ENCODE assay signal across 23 cellular contexts in the genomic region with DNA sequence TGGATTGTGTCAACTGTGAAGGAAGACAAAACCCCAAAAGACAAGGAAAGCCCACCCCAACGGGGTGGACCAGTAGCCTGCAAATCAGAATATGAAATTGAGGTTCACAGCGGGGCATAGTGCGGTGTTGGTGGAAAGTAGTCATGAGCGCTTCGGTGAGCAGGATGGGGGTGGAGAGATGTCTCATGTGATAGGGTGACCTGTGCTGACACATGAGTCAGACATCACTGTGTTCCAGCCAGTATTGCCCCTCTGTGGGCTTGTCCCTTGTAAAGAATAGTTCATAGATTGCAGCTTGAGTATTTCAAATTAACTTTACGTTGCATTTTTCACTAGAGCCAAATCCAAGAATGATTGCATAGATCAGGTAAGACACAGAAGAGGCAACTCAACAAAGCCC. TPM values are rescaled to one million over a fixed set of nuclear protein-coding genes. Genes with fewer than 3 reads are reported as not detected.
DNase-seq lines count a peak whose midpoint lies in the region; ATAC-seq, FAIRE-seq and TF ChIP-seq lines count a peak whose summit lies in the region.
"Had no signal": no experiment of that assay in that cellular context is flagged by ENCODE, and none has a peak within 500 bp of the region (broad histone marks: within the 10 kb centered on the region; RNA-seq: fewer than 3 reads in every experiment).

No MANE protein-coding gene starts in this region.

- H2BK5ac ChIP-seq in trophoblast cell (ENCODE audit: low read depth, low read length, poor library complexity): no peak overlapping the region

- no peak for ATAC-seq in HepG2
- ATAC-seq in right lobe of liver: no peak
- ATAC-seq: A549 had no signal

- H3K4ac ChIP-seq in trophoblast cell (ENCODE audit: low read depth, low read length): no peak overlapping the region

- no peak overlapping the region for H2AFZ ChIP-seq in HepG2 (ENCODE audit: low read length)
- H2AFZ ChIP-seq in trophoblast cell (ENCODE audit: insufficient read depth, low read length, poor library complexity): no peak overlapping the region

- POLR2A ChIA-PET in HepG2 (lab: Yijun Ruan, JAX): no interaction called here

- H3K4me2 ChIP-seq in HepG2 (ENCODE audit: low read depth, low read length): no peak overlapping the region
- H3K4me2 ChIP-seq in trophoblast cell (ENCODE audit: low read length): no peak overlapping the region
- H3K4me2 ChIP-seq: A549 had no signal

- TF ChIP-seq EP300 in HepG2 (IDR thresholded peaks at IDR 0.05; ENCODE audit: low read depth in 2 of 2, low read length in 2 of 2) (no peak), HepG2 (CRISPR knock-in tag; IDR thresholded peaks at IDR 0.05; ENCODE audit: borderline replicate concordance) (no peak)

- H3K4me1 ChIP-seq in HepG2 (ENCODE audit: insufficient read depth, low read length) (peaks cover 33% of the 10 kb centered on the region), right lobe of liver (no peaks in the 10 kb centered on the region), liver (ENCODE audit: control insufficient read depth in 4 of 4, insufficient read depth in 4 of 4, low read length in 3 of 4) (no peaks in the 10 kb centered on the region), trophoblast cell (ENCODE audit: control insufficient read depth in 1 of 2, insufficient read depth in 2 of 2, low read length in 2 of 2) (peaks cover 2 to 6% of the 10 kb centered on the region in 2 experiments), ascending aorta (no peaks in the 10 kb centered on the region)
- H3K4me1 ChIP-seq: A549, Caco-2 had no signal

- no peak for FAIRE-seq in HepG2 (lab: Jason Lieb, UNC)
- FAIRE-seq: A549, D721Med, G401.6, GM12891, GM19239 had no signal

- no peak for DNase-seq in HepG2 (ENCODE audit: low spot score)
- no peak for DNase-seq in right lobe of liver
- peak; percentile 30 to 44 for DNase-seq in trophoblast cell
- no peak for DNase-seq in ascending aorta (ENCODE audit: low spot score in 2 of 2)
- no peak for DNase-seq in activated naive CD4-positive, alpha-beta T cell treated with anti-CD3 and anti-CD28 coated beads for 36 hours
- DNase-seq: AML-193; C1 segment of cervical spinal cord; Caco-2; Calu3; CD4-positive, alpha-beta memory T cell; CD4-positive, CD25-positive, alpha-beta regulatory T cell; DMS79 treated with DMSO at 0.1 percent for 48 hours; GF-D8 had no signal

- no peaks in the 10 kb centered on the region for H3K4me1 Mint-ChIP-seq in activated naive CD4-positive, alpha-beta T cell treated with anti-CD3 and anti-CD28 coated beads for 36 hours (ENCODE audit: low read depth)

- CTCF ChIA-PET in HepG2 (lab: Yijun Ruan, JAX; ENCODE audit: low intra/inter-chr PET ratio, low total read pairs): no interaction called here
- CTCF ChIA-PET in activated naive CD4-positive, alpha-beta T cell treated with anti-CD3 and anti-CD28 coated beads for 36 hours (lab: Charles Lee): no interaction called here

- no peaks in the 10 kb centered on the region for H3K79me1 ChIP-seq in trophoblast cell (ENCODE audit: low read length)

- no peak overlapping the region for H2BK12ac ChIP-seq in trophoblast cell (ENCODE audit: low read length)

- TSS peak; percentile 1 for BruUV-seq in HepG2 (replicated peaks; lab: Mats Ljungman, UMichigan)

- no peak overlapping the region for H4K8ac ChIP-seq in trophoblast cell (ENCODE audit: low read depth, low read length)

- H3K27ac ChIP-seq in HepG2 (ENCODE audit: extremely low read length, insufficient read depth, low read length) (no peak overlapping the region), right lobe of liver (no peak overlapping the region), liver (ENCODE audit: low read depth in 1 of 2, low read length in 2 of 2) (no peak overlapping the region), trophoblast cell (ENCODE audit: low read depth, low read length) (no peak overlapping the region), ascending aorta (no peak overlapping the region)
- H3K27ac ChIP-seq: 22Rv1, A549 had no signal

- H3K9me3 ChIP-seq in HepG2 (ENCODE audit: low read length) (no peaks in the 10 kb centered on the region), right lobe of liver (peaks cover 0 to 8% (median 0%) of the 10 kb centered on the region in 4 donors), liver (ENCODE audit: control insufficient read depth in 4 of 4, low read length in 3 of 4) (peaks cover 9 to 31% (median 21%) of the 10 kb centered on the region in 4 donors), trophoblast cell (ENCODE audit: insufficient read depth, low read depth, low read length) (peaks cover 10% of the 10 kb centered on the region), ascending aorta (peaks cover 21 to 33% of the 10 kb centered on the region in 2 donors)
- H3K9me3 ChIP-seq: A549, Caco-2 had no signal

- no peak for TF ChIP-seq RAD21 in HepG2 (CRISPR knock-in tag; IDR thresholded peaks at IDR 0.05)
- no peak for TF ChIP-seq RAD21 in liver (IDR thresholded peaks at IDR 0.05)

- no peak overlapping the region for H2BK120ac ChIP-seq in trophoblast cell (ENCODE audit: insufficient read depth, low read length, poor library complexity)

- peaks cover 19% of the 10 kb centered on the region for H3K9me3 Mint-ChIP-seq in activated naive CD4-positive, alpha-beta T cell treated with anti-CD3 and anti-CD28 coated beads for 36 hours

- H3K79me2 ChIP-seq in HepG2 (ENCODE audit: insufficient read depth, low read length) (peaks cover 31% of the 10 kb centered on the region), trophoblast cell (ENCODE audit: control insufficient read depth, insufficient read depth, low read length, poor library complexity) (no peaks in the 10 kb centered on the region)

- H3K9ac ChIP-seq in HepG2 (ENCODE audit: insufficient read depth, low read depth, low read length) (no peak overlapping the region), liver (ENCODE audit: low read depth in 1 of 2, low read length in 2 of 2) (no peak overlapping the region), trophoblast cell (ENCODE audit: low read length) (no peak overlapping the region)

- H3K36me3 Mint-ChIP-seq in activated naive CD4-positive, alpha-beta T cell treated with anti-CD3 and anti-CD28 coated beads for 36 hours (ENCODE audit: low read depth): peaks cover 27% of the 10 kb centered on the region

- H4K91ac ChIP-seq in trophoblast cell (ENCODE audit: low read depth, low read length): no peak overlapping the region

- no peak for TF ChIP-seq POLR2A in HepG2 (IDR thresholded peaks at IDR 0.05; ENCODE audit: insufficient read depth in 1 of 2, low read depth in 2 of 2, low read length in 2 of 2)
- no peak for TF ChIP-seq POLR2A in right lobe of liver (IDR thresholded peaks at IDR 0.05)

- intact Hi-C loops in HepG2 (cut with micrococcal nuclease; ENCODE audit: unreplicated experiment): no loop called here
- intact Hi-C loops in right lobe of liver (cut with DNase I): no loop called here
- intact Hi-C loops in ascending aorta (cut with DNase I): no loop called here
- intact Hi-C loops in activated naive CD4-positive, alpha-beta T cell treated with anti-CD3 and anti-CD28 coated beads for 36 hours (cut with micrococcal nuclease): no loop called here

- no peak overlapping the region for H3K18ac ChIP-seq in trophoblast cell (ENCODE audit: low read length)

- no peak overlapping the region for H2AK5ac ChIP-seq in trophoblast cell (ENCODE audit: low read length)

- no peaks in the 10 kb centered on the region for H4K20me1 ChIP-seq in HepG2 (ENCODE audit: insufficient read depth, low read length)

- no peak overlapping the region for H3K23ac ChIP-seq in trophoblast cell (ENCODE audit: low read length)

- no peak for TF ChIP-seq CTCF in HepG2 (CRISPR knock-in tag; IDR thresholded peaks at IDR 0.05)
- no peak for TF ChIP-seq CTCF in right lobe of liver (IDR thresholded peaks at IDR 0.05)
- TF ChIP-seq CTCF in liver (IDR thresholded peaks at IDR 0.05; ENCODE audit: low read depth, low read length, missing input control): no peak
- no peak for TF ChIP-seq CTCF in ascending aorta (IDR thresholded peaks at IDR 0.05)

- H3K27ac Mint-ChIP-seq in activated naive CD4-positive, alpha-beta T cell treated with anti-CD3 and anti-CD28 coated beads for 36 hours: no peak overlapping the region
- H3K27ac Mint-ChIP-seq: B cell; CD14-positive monocyte; CD4-positive, alpha-beta memory T cell; CD4-positive, CD25-positive, alpha-beta regulatory T cell had no signal

- H3K4me3 ChIP-seq in HepG2 (replicated peaks in 1 of 3; ENCODE audit: insufficient read depth in 1 of 3, low read depth in 2 of 3, low read length in 3 of 3) (no peak overlapping the region), right lobe of liver (no peak overlapping the region), liver (ENCODE audit: low read depth in 1 of 3, low read length in 3 of 3) (peak overlapping the region in 2 of 3 donors; percentile 24 to 66), trophoblast cell (ENCODE audit: low read depth, low read length) (no peak overlapping the region), ascending aorta (no peak overlapping the region)
- H3K4me3 ChIP-seq: A549 had no signal

- H4K12ac ChIP-seq in trophoblast cell (ENCODE audit: low read depth, low read length): no peak overlapping the region

- no peaks in the 10 kb centered on the region for H3K27me3 ChIP-seq in HepG2 (ENCODE audit: control insufficient read depth in 1 of 2, insufficient read depth in 2 of 2, low read length in 2 of 2)
- no peaks in the 10 kb centered on the region for H3K27me3 ChIP-seq in right lobe of liver
- H3K27me3 ChIP-seq in liver (ENCODE audit: control insufficient read depth in 4 of 4, insufficient read depth in 4 of 4, low read length in 3 of 4): no peaks in the 10 kb centered on the region
- H3K27me3 ChIP-seq in trophoblast cell (ENCODE audit: insufficient read depth, low read length): no peaks in the 10 kb centered on the region
- no peaks in the 10 kb centered on the region for H3K27me3 ChIP-seq in ascending aorta

- H3K27me3 Mint-ChIP-seq in activated naive CD4-positive, alpha-beta T cell treated with anti-CD3 and anti-CD28 coated beads for 36 hours (ENCODE audit: low read depth): no peaks in the 10 kb centered on the region
- H3K27me3 Mint-ChIP-seq: B cell; CD4-positive, alpha-beta memory T cell; CD4-positive, CD25-positive, alpha-beta regulatory T cell had no signal

- H3K4me3 Mint-ChIP-seq in activated naive CD4-positive, alpha-beta T cell treated with anti-CD3 and anti-CD28 coated beads for 36 hours: no peak overlapping the region
- H3K4me3 Mint-ChIP-seq: B cell; CD14-positive monocyte; CD4-positive, CD25-positive, alpha-beta regulatory T cell had no signal

- H3K14ac ChIP-seq in trophoblast cell (ENCODE audit: low read length): no peak overlapping the region

- H3K36me3 ChIP-seq in HepG2 (replicated peaks in 1 of 2; ENCODE audit: control insufficient read depth in 1 of 2, insufficient read depth in 2 of 2, low read length in 2 of 2) (peaks cover 1 to 12% of the 10 kb centered on the region in 2 experiments; a peak in 4 of 5 replicates), right lobe of liver (peaks cover 0 to 9% (median 0%) of the 10 kb centered on the region in 4 donors), liver (ENCODE audit: control insufficient read depth in 4 of 4, insufficient read depth in 3 of 4, low read depth in 1 of 4, low read length in 3 of 4) (peaks cover 0 to 14% (median 9%) of the 10 kb centered on the region in 4 donors), trophoblast cell (ENCODE audit: control insufficient read depth in 1 of 2, insufficient read depth in 2 of 2, low read length in 2 of 2) (peaks cover 19 to 23% of the 10 kb centered on the region in 2 experiments), ascending aorta (peaks cover 0 to 6% of the 10 kb centered on the region in 2 donors)

- in situ Hi-C loops in HepG2 (cut with HindIII; ENCODE audit: extremely low pct_ligation_motif_present, low pct_unique_long_range_greater_than_20kb): no loop called here

- 96% methylated on average over 6 of the region's 6 CpGs for WGBS in HepG2 (ENCODE audit: low lambda C conversion rate)
- 100% methylated on average over 5 of the region's 6 CpGs for WGBS in right lobe of liver (ENCODE audit: insufficient coverage, low coverage, low lambda C conversion rate, missing lambda C conversion rate)
- 98% methylated on average over 6 of the region's 6 CpGs for WGBS in liver
- WGBS in trophoblast cell (ENCODE audit: extremely low coverage, insufficient coverage, insufficient read length): no CpG with 5 or more reads among the region's 6 CpGs

RNA-seq across cellular contexts. Expression of gene ZNF69, which starts 7.3 kb away (rescaled TPM):
- total RNA-seq in HepG2 (2016; rRNA removed; fragmentation: Illumina TruSeq; extraction: Trizol) (21.0 and 35.5 TPM in 2 replicates), right lobe of liver (1 to 10 TPM; 6.1 to 10.0 (median 9.2) TPM), liver (10 to 100 TPM; 11.8 to 12.0 TPM), ascending aorta (0.85 TPM)
- total RNA-seq in HepG2 (2016; cell fraction: cytosol; rRNA removed; fragmentation: Illumina TruSeq; extraction: Trizol; ENCODE audit: low read depth): 5.9 and 6.2 TPM in 2 replicates
- total RNA-seq in HepG2 (2016; cell fraction: insoluble cytoplasmic fraction; rRNA removed; fragmentation: Illumina TruSeq; extraction: Trizol): 20.7 and 33.8 TPM in 2 replicates
- total RNA-seq in HepG2 (2016; cell fraction: membrane; rRNA removed; fragmentation: Illumina TruSeq; extraction: Trizol): 11.2 and 12.9 TPM in 2 replicates
- 20.8 and 24.9 TPM in 2 replicates for total RNA-seq in HepG2 (2016; cell fraction: nucleus; rRNA removed; fragmentation: Illumina TruSeq; extraction: Trizol)
- polyA plus RNA-seq in HepG2 (2011; rRNA removed) (8.5 and 9.6 TPM in 2 replicates), liver (1 to 10 TPM; 2.5 to 5.9 TPM)
- polyA plus RNA-seq in HepG2 (2011; cell fraction: cytosol; rRNA removed): 5.9 and 8.3 TPM in 2 replicates
- polyA plus RNA-seq in HepG2 (2011; cell fraction: nucleus; rRNA removed): 8.8 and 12.0 TPM in 2 replicates
- 7.2 and 8.5 TPM in 2 replicates for polyA plus RNA-seq in HepG2 (2012)
- polyA plus RNA-seq in HepG2 (2016; cell fraction: cytosol; fragmentation: Illumina TruSeq; extraction: Trizol; ENCODE audit: low read depth): 3.0 and 3.6 TPM in 2 replicates
- polyA plus RNA-seq in HepG2 (2016; cell fraction: insoluble cytoplasmic fraction; fragmentation: Illumina TruSeq; extraction: Trizol; ENCODE audit: low read depth): 13.0 and 13.9 TPM in 2 replicates
- polyA plus RNA-seq in HepG2 (2016; cell fraction: membrane; fragmentation: Illumina TruSeq; extraction: Trizol; ENCODE audit: low read depth): 4.0 and 4.6 TPM in 2 replicates
- 42.0 and 46.3 TPM in 2 replicates for polyA plus RNA-seq in HepG2 (2016; cell fraction: nucleus; fragmentation: Illumina TruSeq; extraction: Trizol; ENCODE audit: insufficient read depth, low read depth)
- 8.7 TPM in 1 of 2 replicates, not detected in the other for polyA minus RNA-seq in HepG2 (2011; rRNA and poly(A)+ RNA removed; ENCODE audit: low replicate concordance)
- polyA minus RNA-seq in HepG2 (2011; cell fraction: cytosol; rRNA and poly(A)+ RNA removed): 16.4 and 17.4 TPM in 2 replicates
- polyA minus RNA-seq in HepG2 (2011; cell fraction: nucleus; rRNA and poly(A)+ RNA removed): 40.6 and 49.9 TPM in 2 replicates
- polyA plus RNA-seq in trophoblast cell (2013): 11.1 and 11.2 TPM in 2 replicates
- under 1 TPM; 0.79 to 0.95 TPM for total RNA-seq in activated naive CD4-positive, alpha-beta T cell treated with anti-CD3 and anti-CD28 coated beads for 36 hours
- total RNA-seq: A172 had no signal
- polyA plus RNA-seq: A549 had no signal

RNA-seq across cellular contexts. Expression of gene ZNF700, which starts 30.1 kb away (rescaled TPM):
- total RNA-seq in HepG2 (2016; rRNA removed; fragmentation: Illumina TruSeq; extraction: Trizol): 12.8 and 16.5 TPM in 2 replicates
- 1.8 and 2.2 TPM in 2 replicates for total RNA-seq in HepG2 (2016; cell fraction: cytosol; rRNA removed; fragmentation: Illumina TruSeq; extraction: Trizol; ENCODE audit: low read depth)
- total RNA-seq in HepG2 (2016; cell fraction: insoluble cytoplasmic fraction; rRNA removed; fragmentation: Illumina TruSeq; extraction: Trizol): 12.7 and 16.3 TPM in 2 replicates
- 4.7 and 6.4 TPM in 2 replicates for total RNA-seq in HepG2 (2016; cell fraction: membrane; rRNA removed; fragmentation: Illumina TruSeq; extraction: Trizol)
- 12.4 and 15.3 TPM in 2 replicates for total RNA-seq in HepG2 (2016; cell fraction: nucleus; rRNA removed; fragmentation: Illumina TruSeq; extraction: Trizol)
- polyA plus RNA-seq in HepG2 (2011; rRNA removed): 4.5 and 6.0 TPM in 2 replicates
- polyA plus RNA-seq in HepG2 (2011; cell fraction: cytosol; rRNA removed): 1.4 and 2.3 TPM in 2 replicates
- 5.8 and 7.8 TPM in 2 replicates for polyA plus RNA-seq in HepG2 (2011; cell fraction: nucleus; rRNA removed)
- 4.5 and 5.9 TPM in 2 replicates for polyA plus RNA-seq in HepG2 (2012)
- 0.33 and 0.34 TPM in 2 replicates for polyA plus RNA-seq in HepG2 (2016; cell fraction: cytosol; fragmentation: Illumina TruSeq; extraction: Trizol; ENCODE audit: low read depth)
- 7.7 and 8.5 TPM in 2 replicates for polyA plus RNA-seq in HepG2 (2016; cell fraction: insoluble cytoplasmic fraction; fragmentation: Illumina TruSeq; extraction: Trizol; ENCODE audit: low read depth)
- 0.97 and 1.1 TPM in 2 replicates for polyA plus RNA-seq in HepG2 (2016; cell fraction: membrane; fragmentation: Illumina TruSeq; extraction: Trizol; ENCODE audit: low read depth)
- 42.0 and 43.2 TPM in 2 replicates for polyA plus RNA-seq in HepG2 (2016; cell fraction: nucleus; fragmentation: Illumina TruSeq; extraction: Trizol; ENCODE audit: insufficient read depth, low read depth)
- polyA minus RNA-seq in HepG2 (2011; rRNA and poly(A)+ RNA removed; ENCODE audit: low replicate concordance): 1.4 and 2.1 TPM in 2 replicates
- polyA minus RNA-seq in HepG2 (2011; cell fraction: cytosol; rRNA and poly(A)+ RNA removed): 4.2 and 5.5 TPM in 2 replicates
- 8.4 and 11.4 TPM in 2 replicates for polyA minus RNA-seq in HepG2 (2011; cell fraction: nucleus; rRNA and poly(A)+ RNA removed)
- total RNA-seq in right lobe of liver: 1 to 10 TPM; 5.1 to 7.6 (median 5.5) TPM
- total RNA-seq in liver: 10 to 100 TPM in 1 of 2 donors, 1 to 10 TPM in 1; 8.9 to 13.7 TPM
- 1 to 10 TPM; 3.1 to 4.5 TPM for polyA plus RNA-seq in liver
- polyA plus RNA-seq in trophoblast cell (2013): 4.1 and 4.2 TPM in 2 replicates
- 4.4 TPM for total RNA-seq in ascending aorta
- 10 to 100 TPM; 12.3 to 12.4 TPM for total RNA-seq in activated naive CD4-positive, alpha-beta T cell treated with anti-CD3 and anti-CD28 coated beads for 36 hours

RNA-seq across cellular contexts. Expression of gene ZNF439, which starts 46.3 kb away (rescaled TPM):
- total RNA-seq in HepG2 (2016; rRNA removed; fragmentation: Illumina TruSeq; extraction: Trizol) (3.9 and 4.9 TPM in 2 replicates), right lobe of liver (1 to 10 TPM in 2 of 6 experiments, under 1 TPM in 4; 0.43 to 1.3 (median 0.66) TPM), liver (1 to 10 TPM; 2.0 to 2.4 TPM), ascending aorta (2.3 TPM)
- total RNA-seq in HepG2 (2016; cell fraction: cytosol; rRNA removed; fragmentation: Illumina TruSeq; extraction: Trizol; ENCODE audit: low read depth): 0.35 and 0.51 TPM in 2 replicates
- 4.1 and 5.3 TPM in 2 replicates for total RNA-seq in HepG2 (2016; cell fraction: insoluble cytoplasmic fraction; rRNA removed; fragmentation: Illumina TruSeq; extraction: Trizol)
- total RNA-seq in HepG2 (2016; cell fraction: membrane; rRNA removed; fragmentation: Illumina TruSeq; extraction: Trizol): 1.8 and 2.1 TPM in 2 replicates
- 4.0 and 6.3 TPM in 2 replicates for total RNA-seq in HepG2 (2016; cell fraction: nucleus; rRNA removed; fragmentation: Illumina TruSeq; extraction: Trizol)
- polyA plus RNA-seq in HepG2 (2011; rRNA removed) (2.9 TPM in 2 replicates), liver (under 1 TPM; 0.33 to 0.61 TPM)
- 1.0 and 1.2 TPM in 2 replicates for polyA plus RNA-seq in HepG2 (2011; cell fraction: cytosol; rRNA removed)
- polyA plus RNA-seq in HepG2 (2011; cell fraction: nucleus; rRNA removed): 4.4 and 5.2 TPM in 2 replicates
- 1.4 and 1.7 TPM in 2 replicates for polyA plus RNA-seq in HepG2 (2012)
- polyA plus RNA-seq in HepG2 (2016; cell fraction: cytosol; fragmentation: Illumina TruSeq; extraction: Trizol; ENCODE audit: low read depth): 0.07 and 0.20 TPM in 2 replicates
- polyA plus RNA-seq in HepG2 (2016; cell fraction: insoluble cytoplasmic fraction; fragmentation: Illumina TruSeq; extraction: Trizol; ENCODE audit: low read depth): 2.5 and 2.9 TPM in 2 replicates
- polyA plus RNA-seq in HepG2 (2016; cell fraction: membrane; fragmentation: Illumina TruSeq; extraction: Trizol; ENCODE audit: low read depth): 0.22 and 0.44 TPM in 2 replicates
- polyA plus RNA-seq in HepG2 (2016; cell fraction: nucleus; fragmentation: Illumina TruSeq; extraction: Trizol; ENCODE audit: insufficient read depth, low read depth): 11.0 and 11.8 TPM in 2 replicates
- polyA minus RNA-seq in HepG2 (2011; rRNA and poly(A)+ RNA removed; ENCODE audit: low replicate concordance): 1.3 TPM in 1 of 2 replicates, not detected in the other
- 2.0 and 2.6 TPM in 2 replicates for polyA minus RNA-seq in HepG2 (2011; cell fraction: cytosol; rRNA and poly(A)+ RNA removed)
- 8.4 and 9.6 TPM in 2 replicates for polyA minus RNA-seq in HepG2 (2011; cell fraction: nucleus; rRNA and poly(A)+ RNA removed)
- 0.64 and 0.71 TPM in 2 replicates for polyA plus RNA-seq in trophoblast cell (2013)
- total RNA-seq in activated naive CD4-positive, alpha-beta T cell treated with anti-CD3 and anti-CD28 coated beads for 36 hours: 1 to 10 TPM; 3.6 to 4.4 TPM
- total RNA-seq: A172 had no signal
- polyA plus RNA-seq: A549 had no signal

Comparison
In these comparisons a context has a peak if more than half of its experiments do, and no peak if none do; other contexts are left out.
1. H3K4me3 ChIP-seq: peak in liver (2 of 3); none in HepG2 (0 of 3), right lobe of liver (0 of 3), trophoblast cell (single experiment) and ascending aorta (0 of 2).
2. DNase-seq: peak in trophoblast cell (2 of 2); none in HepG2 (single experiment), right lobe of liver (0 of 3), ascending aorta (0 of 2) and activated naive CD4-positive, alpha-beta T cell treated with anti-CD3 and anti-CD28 coated beads for 36 hours (single experiment).